In the genomic region with DNA sequence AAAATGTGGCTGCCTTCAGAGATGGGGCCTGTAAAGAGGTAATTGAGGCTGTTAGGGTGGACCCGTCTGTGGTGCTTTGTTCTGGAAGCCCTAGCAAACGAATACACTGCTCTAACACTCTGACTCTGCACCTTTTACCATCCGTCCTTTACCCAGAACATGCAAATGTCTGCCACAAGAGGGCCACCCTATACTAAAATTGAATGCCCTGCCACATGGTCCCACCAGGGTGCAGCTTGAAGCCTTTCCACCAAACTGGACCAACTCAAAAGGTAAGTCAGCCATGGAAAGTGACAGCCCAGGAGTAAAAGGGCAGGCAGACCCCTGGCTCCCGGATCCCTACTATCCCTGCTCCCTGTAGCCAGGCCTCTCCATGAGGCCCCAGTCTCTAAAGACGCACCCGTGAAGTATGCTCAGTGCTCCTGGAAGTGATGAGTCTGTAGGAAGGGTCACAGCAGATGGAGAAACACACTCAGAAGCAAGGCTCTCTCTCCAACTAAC, we compare ENCODE assay signal across 8 cellular contexts. TPM values are rescaled to one million over a fixed set of nuclear protein-coding genes. Genes with fewer than 3 reads are reported as not detected.
DNase-seq lines count a peak whose midpoint lies in the region; ATAC-seq and TF ChIP-seq lines count a peak whose summit lies in the region.

No MANE protein-coding gene starts in this region.

- intact Hi-C loops in activated T-helper 2 cell treated with anti-CD3 and anti-CD28 coated beads, Interferon-gamma antibody, Interleukin-2, Interleukin-4, amounts not matched to agents 10 μg/mL and 5 μg/mL and 100 μg/mL, durations not matched to agents 14 hours and 24 hours and 36 hours (cut with micrococcal nuclease) = loop anchor here (1.0 to 10.0 kb wide), 6 partner anchors 26 to 428 kb away; partner anchors contain the start of genes MGME1, RRBP1 and SNX5
- intact Hi-C loops in upper lobe of right lung (cut with DNase I) = loop anchor here (5.0 to 10.0 kb wide), 2 partner anchors 48 to 80 kb away; no protein-coding TSS in a partner anchor

- H3K9ac ChIP-seq in GM23248 = no peak overlapping the region
- no peak overlapping the region for H3K9ac ChIP-seq in Loucy (ENCODE audit: low read depth, low read length, poor library complexity, severe bottlenecking)
- H3K9ac ChIP-seq in parathyroid adenoma = no peak overlapping the region

- in situ Hi-C loops in GM23248 (cut with MboI) = loop anchor here (10.0 kb wide), 2 partner anchors 68 to 368 kb away; no protein-coding TSS in a partner anchor

- no peaks in the 10 kb centered on the region for H3K36me3 Mint-ChIP-seq in activated T-helper 2 cell treated with anti-CD3 and anti-CD28 coated beads, Interferon-gamma antibody, Interleukin-2, Interleukin-4, amounts not matched to agents 10 μg/mL and 5 μg/mL and 100 μg/mL, durations not matched to agents 14 hours and 24 hours and 36 hours (ENCODE audit: low read depth)

- peaks cover 26% of the 10 kb centered on the region for H3K4me1 Mint-ChIP-seq in activated T-helper 2 cell treated with anti-CD3 and anti-CD28 coated beads, Interferon-gamma antibody, Interleukin-2, Interleukin-4, amounts not matched to agents 10 μg/mL and 5 μg/mL and 100 μg/mL, durations not matched to agents 14 hours and 24 hours and 36 hours (ENCODE audit: low read depth)

- 9 to 14% methylated on average over 6 of the region's 6 CpGs for WGBS in GM23248 (ENCODE audit: low coverage in 1 of 2, low lambda C conversion rate in 2 of 2, missing lambda C conversion rate in 2 of 2), 2 experiments

- H3K27ac Mint-ChIP-seq in activated T-helper 2 cell treated with anti-CD3 and anti-CD28 coated beads, Interferon-gamma antibody, Interleukin-2, Interleukin-4, amounts not matched to agents 10 μg/mL and 5 μg/mL and 100 μg/mL, durations not matched to agents 14 hours and 24 hours and 36 hours = no peak overlapping the region

- H3K4me3 Mint-ChIP-seq in activated T-helper 2 cell treated with anti-CD3 and anti-CD28 coated beads, Interferon-gamma antibody, Interleukin-2, Interleukin-4, amounts not matched to agents 10 μg/mL and 5 μg/mL and 100 μg/mL, durations not matched to agents 14 hours and 24 hours and 36 hours (ENCODE audit: low read depth) = no peak overlapping the region

- H3K36me3 ChIP-seq in GM23248 (ENCODE audit: low read depth) (no peaks in the 10 kb centered on the region), Loucy (ENCODE audit: insufficient read depth, low read length) (no peaks in the 10 kb centered on the region), RWPE2 (ENCODE audit: low read depth) (no peaks in the 10 kb centered on the region), parathyroid adenoma (ENCODE audit: control insufficient read depth, insufficient read depth, low read length) (no peaks in the 10 kb centered on the region), upper lobe of right lung (no peaks in the 10 kb centered on the region)

- H3K27ac ChIP-seq in GM23248 = no peak overlapping the region
- H3K27ac ChIP-seq in RWPE2 (ENCODE audit: poor library complexity, severe bottlenecking) = no peak overlapping the region
- H3K27ac ChIP-seq in foreskin keratinocyte = no peak overlapping the region
- H3K27ac ChIP-seq in parathyroid adenoma = no peak overlapping the region
- H3K27ac ChIP-seq in upper lobe of right lung = no peak overlapping the region

- H3K79me2 ChIP-seq in GM23248 (ENCODE audit: insufficient read depth) (no peaks in the 10 kb centered on the region), Loucy (ENCODE audit: insufficient read depth, low read length) (no peaks in the 10 kb centered on the region), parathyroid adenoma (peaks cover 3% of the 10 kb centered on the region)

- H4K20me1 ChIP-seq in GM23248 (ENCODE audit: insufficient read depth) = no peaks in the 10 kb centered on the region
- H4K20me1 ChIP-seq in Loucy (ENCODE audit: insufficient read depth, low read length, poor library complexity, severe bottlenecking) = no peaks in the 10 kb centered on the region

- H3K4me3 ChIP-seq in GM23248 (no peak overlapping the region), Loucy (ENCODE audit: low read length, poor library complexity, severe bottlenecking) (no peak overlapping the region), RWPE2 (ENCODE audit: severe bottlenecking) (no peak overlapping the region), parathyroid adenoma (ENCODE audit: low read depth, low read length) (no peak overlapping the region), upper lobe of right lung (no peak overlapping the region)

- H3K27me3 ChIP-seq in GM23248 (replicated peaks; ENCODE audit: insufficient read depth) (no peaks in the 10 kb centered on the region), Loucy (ENCODE audit: insufficient read depth, low read length, poor library complexity, severe bottlenecking) (no peaks in the 10 kb centered on the region), RWPE2 (ENCODE audit: insufficient read depth, poor library complexity, severe bottlenecking) (no peaks in the 10 kb centered on the region), foreskin keratinocyte (no peaks in the 10 kb centered on the region), parathyroid adenoma (ENCODE audit: control insufficient read depth, insufficient read depth, low read length) (no peaks in the 10 kb centered on the region), upper lobe of right lung (no peaks in the 10 kb centered on the region)

- no peaks in the 10 kb centered on the region for H3K9me3 ChIP-seq in GM23248 (ENCODE audit: low read depth)
- no peaks in the 10 kb centered on the region for H3K9me3 ChIP-seq in Loucy (ENCODE audit: insufficient read depth, low read depth, low read length)
- no peaks in the 10 kb centered on the region for H3K9me3 ChIP-seq in RWPE2 (ENCODE audit: severe bottlenecking)
- H3K9me3 ChIP-seq in parathyroid adenoma (ENCODE audit: control insufficient read depth, low read length) = no peaks in the 10 kb centered on the region
- no peaks in the 10 kb centered on the region for H3K9me3 ChIP-seq in upper lobe of right lung

- H3K27me3 Mint-ChIP-seq in activated T-helper 2 cell treated with anti-CD3 and anti-CD28 coated beads, Interferon-gamma antibody, Interleukin-2, Interleukin-4, amounts not matched to agents 10 μg/mL and 5 μg/mL and 100 μg/mL, durations not matched to agents 14 hours and 24 hours and 36 hours (ENCODE audit: low read depth) = peaks cover 22% of the 10 kb centered on the region

- H3K4me2 ChIP-seq in GM23248 (ENCODE audit: unreplicated experiment) (no peak overlapping the region), Loucy (ENCODE audit: low read depth, low read length, poor library complexity, severe bottlenecking) (no peak overlapping the region), parathyroid adenoma (ENCODE audit: low read length) (no peak overlapping the region)

- TF ChIP-seq CTCF in Loucy (conservative IDR thresholded peaks at IDR 0.05; ENCODE audit: low read length) = peak; percentile 96
- peak; percentile 97 for TF ChIP-seq CTCF in RWPE2 (IDR thresholded peaks at IDR 0.05; ENCODE audit: poor library complexity, severe bottlenecking)
- peak; percentile 97 for TF ChIP-seq CTCF in foreskin keratinocyte (conservative IDR thresholded peaks at IDR 0.05)
- peak; percentile 96 for TF ChIP-seq CTCF in parathyroid adenoma (IDR thresholded peaks at IDR 0.05)
- TF ChIP-seq CTCF in upper lobe of right lung (IDR thresholded peaks at IDR 0.05) = peak; percentile 88

- ATAC-seq in RWPE2 (ENCODE audit: low read depth) (peak; percentile 95), foreskin keratinocyte (peak; percentile 93), upper lobe of right lung (peak; percentile 98)

- H2AFZ ChIP-seq in GM23248 (peak overlapping the region; percentile 40; the same call in 1 of the 2 replicates), Loucy (ENCODE audit: low read length) (peak overlapping the region; percentile 76), parathyroid adenoma (peak overlapping the region; percentile 34)

- no peaks in the 10 kb centered on the region for H3K9me2 ChIP-seq in GM23248 (ENCODE audit: insufficient read depth)
- no peaks in the 10 kb centered on the region for H3K9me2 ChIP-seq in Loucy (replicated peaks; ENCODE audit: low read depth, low read length)

- DNase-seq in ELF-1 (ENCODE audit: low read depth, low spot score) (peak; percentile 92), GM23248 (peak; percentile 87), RWPE2 (ENCODE audit: low spot score) (no peak), foreskin keratinocyte (peak in 1 of 2 donors; percentile 62), upper lobe of right lung (peak; percentile 72)
- DNase-seq in activated T-helper 2 cell treated with anti-CD3 and anti-CD28 coated beads, Interferon-gamma antibody, Interleukin-2, Interleukin-4, amounts not matched to agents 10 μg/mL and 5 μg/mL and 100 μg/mL, durations not matched to agents 14 hours and 24 hours and 36 hours (ENCODE audit: low spot score) = peak; percentile 61

- H3K9me3 Mint-ChIP-seq in activated T-helper 2 cell treated with anti-CD3 and anti-CD28 coated beads, Interferon-gamma antibody, Interleukin-2, Interleukin-4, amounts not matched to agents 10 μg/mL and 5 μg/mL and 100 μg/mL, durations not matched to agents 14 hours and 24 hours and 36 hours = no peaks in the 10 kb centered on the region

- H3K4me1 ChIP-seq in GM23248 (ENCODE audit: insufficient read depth) (peaks cover 8% of the 10 kb centered on the region), Loucy (ENCODE audit: insufficient read depth, low read length, poor library complexity, severe bottlenecking) (peaks cover 11% of the 10 kb centered on the region), RWPE2 (ENCODE audit: insufficient read depth, poor library complexity, severe bottlenecking) (no peaks in the 10 kb centered on the region), foreskin keratinocyte (peaks cover 7% of the 10 kb centered on the region), parathyroid adenoma (no peaks in the 10 kb centered on the region), upper lobe of right lung (peaks cover 8% of the 10 kb centered on the region)

- H3F3A ChIP-seq in GM23248 (ENCODE audit: insufficient read depth) (0 out of 2 replicates have a peak, but pooled peaks cover 12% of the 10 kb centered on the region), Loucy (ENCODE audit: low read depth) (no peaks in the 10 kb centered on the region)

RNA-seq across cellular contexts. Expression of gene BFSP1, which starts 5.8 kb away (rescaled TPM):
- total RNA-seq in GM23248 (2014; rRNA removed; shearing (Covaris generic)) = 0.25 and 0.32 TPM in 2 replicates
- polyA plus RNA-seq in GM23248 (2016; fragmentation: Nextera tagmentation; extraction: Ambion mirVana) (0.25 and 0.28 TPM in 2 replicates), foreskin keratinocyte (1.3 and 1.5 TPM in 2 replicates)
- total RNA-seq in activated T-helper 2 cell treated with anti-CD3 and anti-CD28 coated beads, Interferon-gamma antibody, Interleukin-2, Interleukin-4, amounts not matched to agents 10 μg/mL and 5 μg/mL and 100 μg/mL, durations not matched to agents 14 hours and 24 hours and 36 hours = 0.51 and 0.82 TPM in 2 replicates
- total RNA-seq in foreskin keratinocyte (1.4 and 1.8 TPM in 2 replicates), upper lobe of right lung (2.7 TPM)

RNA-seq across cellular contexts. Expression of gene DSTN, which starts 32.9 kb away (rescaled TPM):
- 338 and 360 TPM in 2 replicates for total RNA-seq in GM23248 (2014; rRNA removed; shearing (Covaris generic))
- polyA plus RNA-seq in GM23248 (2016; fragmentation: Nextera tagmentation; extraction: Ambion mirVana) (610 and 613 TPM in 2 replicates), foreskin keratinocyte (428 and 454 TPM in 2 replicates)
- 61.2 and 64.3 TPM in 2 replicates for total RNA-seq in activated T-helper 2 cell treated with anti-CD3 and anti-CD28 coated beads, Interferon-gamma antibody, Interleukin-2, Interleukin-4, amounts not matched to agents 10 μg/mL and 5 μg/mL and 100 μg/mL, durations not matched to agents 14 hours and 24 hours and 36 hours
- total RNA-seq in foreskin keratinocyte (398 and 412 TPM in 2 replicates), upper lobe of right lung (463 TPM)
